ENCODE assay signal across 11 cellular contexts in genomic region chr10:110456523-110457091, GRCh38. TPM values are rescaled to one million over a fixed set of nuclear protein-coding genes. Genes with fewer than 3 reads are reported as not detected.
DNase-seq lines count a peak whose midpoint lies in the region; TF ChIP-seq lines count a peak whose summit lies in the region.
"Had no signal": no experiment of that assay in that cellular context is flagged by ENCODE, and none has a peak within 500 bp of the region (broad histone marks: within the 10 kb centered on the region; RNA-seq: fewer than 3 reads in every experiment).

No MANE protein-coding gene starts in this region.

- no peak overlapping the region for H3K27ac ChIP-seq in OCI-LY7 (ENCODE audit: low read depth, low read length, poor library complexity, severe bottlenecking)
- H3K27ac ChIP-seq: neutrophil had no signal

- intact Hi-C loops in OCI-LY7 (cut with micrococcal nuclease; ENCODE audit: unreplicated experiment), result loop anchor here (5.0 kb wide), 1 partner anchor 76 kb away; no protein-coding TSS in a partner anchor

- H3K4me3 ChIP-seq in OCI-LY7 (ENCODE audit: low read depth, low read length, poor library complexity, severe bottlenecking) (no peak overlapping the region), epithelial cell of esophagus (ENCODE audit: low read length) (no peak overlapping the region)

- CTCF ChIA-PET in OCI-LY7 (lab: Charles Lee; ENCODE audit: unreplicated experiment), result interaction anchor here (1.0 to 2.1 kb wide), 3 partner anchors 90 to 101 kb away, joined by 3 to 6 read pairs (median 4); no protein-coding TSS in a partner anchor

- BruUV-seq in OCI-LY7 (replicated peaks; lab: Mats Ljungman, UMichigan), result no TSS peak

- H4K20me1 ChIP-seq in OCI-LY7 (ENCODE audit: insufficient read depth, low read length), result no peaks in the 10 kb centered on the region

- no peaks in the 10 kb centered on the region for H3K9me3 ChIP-seq in OCI-LY7 (ENCODE audit: low read length)
- H3K9me3 ChIP-seq: neutrophil had no signal

- DNase-seq in NCI-H2196 (lab: John Stamatoyannopoulos, UW; ENCODE audit: unreplicated experiment) (peak; percentile 1), NCI-H2196 treated with DMSO at 0.1 percent for 48 hours (lab: John Stamatoyannopoulos, UW; ENCODE audit: unreplicated experiment) (no peak), OCI-LY7 (ENCODE audit: low spot score) (no peak), epithelial cell of esophagus (ENCODE audit: low read depth) (peak; percentile 84), NCI-H82 (lab: John Stamatoyannopoulos, UW) (no peak)
- DNase-seq in stimulated activated CD8-positive, alpha-beta memory T cell treated with anti-CD3 and anti-CD28 coated beads, Interleukin-4, amount 100 ng/mL, for 48 hours, result peak; percentile 19
- DNase-seq in effector CD4-positive, alpha-beta T cell, result no peak
- DNase-seq in activated CD4-positive, alpha-beta T cell treated with anti-CD3 and anti-CD28 coated beads, Interleukin-2, amount 50 U/mL, for 4 hours, result no peak
- DNase-seq: DMS153; stimulated activated CD4-positive, alpha-beta T cell treated with anti-CD3 and anti-CD28 coated beads, Interleukin-2, amount 100 ng/mL, for 48 hours had no signal

- no peak overlapping the region for H2AFZ ChIP-seq in OCI-LY7 (ENCODE audit: low read length)

- H3K9me2 ChIP-seq in OCI-LY7 (ENCODE audit: insufficient read depth, low read length), result no peaks in the 10 kb centered on the region

- H3K36me3 ChIP-seq in OCI-LY7 (ENCODE audit: insufficient read depth, low read length), result no peaks in the 10 kb centered on the region
- H3K36me3 ChIP-seq: neutrophil had no signal

- H3K79me2 ChIP-seq in OCI-LY7 (ENCODE audit: insufficient read depth, low read depth, low read length), result no peaks in the 10 kb centered on the region

- H3K4me2 ChIP-seq in OCI-LY7 (ENCODE audit: low read length), result peak overlapping the region; percentile 75

- TF ChIP-seq CTCF in OCI-LY7 (conservative IDR thresholded peaks at IDR 0.05; ENCODE audit: low read length) (no peak), epithelial cell of esophagus (IDR thresholded peaks at IDR 0.05; ENCODE audit: insufficient read depth, low read depth, low read length, missing control alignments) (no peak)

- peaks cover 68% of the 10 kb centered on the region for H3K4me1 ChIP-seq in OCI-LY7 (ENCODE audit: insufficient read depth, low read length, poor library complexity, severe bottlenecking)

- POLR2A ChIA-PET in OCI-LY7 (lab: Charles Lee), result interaction anchor here (0.7 to 3.8 kb wide), 7 partner anchors 10 to 102 kb away, joined by 3 to 25 read pairs (median 4); no protein-coding TSS in a partner anchor

RNA-seq across cellular contexts. Expression of gene DUSP5, which starts 41.1 kb away (rescaled TPM):
- total RNA-seq in OCI-LY7 (2014; rRNA removed; shearing (Covaris generic)), result 0.06 and 0.08 TPM in 2 replicates
- total RNA-seq in OCI-LY7 (2022), result 0.28 and 0.97 TPM in 2 replicates

Comparison
In these comparisons a context has a peak if more than half of its experiments do, and no peak if none do; other contexts are left out.
1. DNase-seq: peak in NCI-H2196 (single experiment), epithelial cell of esophagus (single experiment) and stimulated activated CD8-positive, alpha-beta memory T cell treated with anti-CD3 and anti-CD28 coated beads, Interleukin-4, amount 100 ng/mL, for 48 hours (single experiment); none in NCI-H2196 treated with DMSO at 0.1 percent for 48 hours (single experiment), OCI-LY7 (single experiment), effector CD4-positive, alpha-beta T cell (single experiment), activated CD4-positive, alpha-beta T cell treated with anti-CD3 and anti-CD28 coated beads, Interleukin-2, amount 50 U/mL, for 4 hours (0 of 2) and NCI-H82 (single experiment).